23 cellular contexts compared by ENCODE assay signal in the genomic region with DNA sequence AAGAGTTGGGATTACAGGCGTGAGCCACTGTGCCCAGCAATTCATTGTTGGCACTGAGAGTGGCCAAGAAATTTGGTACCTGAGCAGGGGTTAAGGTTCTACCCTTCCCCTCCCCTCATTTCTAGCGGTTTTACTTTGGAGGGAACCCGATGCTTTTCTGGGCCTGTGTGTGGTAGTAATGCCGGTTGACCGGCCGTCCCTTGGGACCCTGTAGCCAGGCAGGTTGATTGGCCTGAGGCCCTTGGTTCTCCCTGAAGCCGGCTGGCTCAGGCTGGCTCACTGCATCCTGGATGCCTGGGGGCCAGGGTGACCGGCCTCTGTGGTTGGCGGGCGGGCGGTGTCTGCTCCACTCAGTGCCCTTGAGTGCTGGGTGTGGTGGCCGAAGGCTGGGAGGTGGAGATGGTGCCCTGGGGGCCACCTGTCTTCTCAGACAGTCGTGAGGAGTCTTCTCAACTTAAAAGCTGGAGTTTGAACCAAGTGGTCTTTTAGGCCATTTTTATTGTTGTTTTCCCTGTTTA.
"Had no signal": no experiment of that assay in that cellular context is flagged by ENCODE, and none has a peak within 500 bp of the region (broad histone marks: within the 10 kb centered on the region; RNA-seq: fewer than 3 reads in every experiment).

No MANE protein-coding gene starts in this region.

- H3K4me3 Mint-ChIP-seq: activated CD4-positive, alpha-beta T cell treated with anti-CD3 and anti-CD28 coated beads for 36 hours; dendritic cell treated with granulocyte-macrophage colony-stimulating factor and Interleukin-4, amounts not matched to agents 40 ng/mL and 50 ng/mL, for 4 days; endodermal cell had no signal

- H3K4me3 ChIP-seq: breast epithelium, esophagus squamous epithelium, left lung, lung, mucosa of descending colon, psoas muscle, transverse colon had no signal

- H3K27ac Mint-ChIP-seq: activated CD4-positive, alpha-beta T cell treated with anti-CD3 and anti-CD28 coated beads for 36 hours; activated T-helper 2 cell treated with anti-CD3 and anti-CD28 coated beads, Interferon-gamma antibody, Interleukin-2, Interleukin-4, amounts not matched to agents 10 μg/mL and 5 μg/mL and 100 μg/mL, durations not matched to agents 14 hours and 24 hours and 36 hours; dendritic cell treated with granulocyte-macrophage colony-stimulating factor and Interleukin-4, amounts not matched to agents 40 ng/mL and 50 ng/mL, for 4 days; endodermal cell had no signal

- H3K27me3 ChIP-seq: breast epithelium, esophagus squamous epithelium, left lung, transverse colon had no signal

- H3K36me3 Mint-ChIP-seq: activated naive CD4-positive, alpha-beta T cell treated with anti-CD3 and anti-CD28 coated beads, Interleukin-2, amount 50 U/mL, for 72 hours had no signal

- H3K9me3 Mint-ChIP-seq: activated naive CD4-positive, alpha-beta T cell treated with anti-CD3 and anti-CD28 coated beads, Interleukin-2, amount 50 U/mL, for 72 hours; activated T-helper 2 cell treated with anti-CD3 and anti-CD28 coated beads, Interferon-gamma antibody, Interleukin-2, Interleukin-4, amounts not matched to agents 10 μg/mL and 5 μg/mL and 100 μg/mL, durations not matched to agents 14 hours and 24 hours and 36 hours; dendritic cell treated with granulocyte-macrophage colony-stimulating factor and Interleukin-4, amounts not matched to agents 40 ng/mL and 50 ng/mL, for 4 days; endodermal cell had no signal

- ATAC-seq: activated CD4-positive, alpha-beta T cell treated with anti-CD3 and anti-CD28 coated beads for 36 hours; activated naive CD4-positive, alpha-beta T cell treated with anti-CD3 and anti-CD28 coated beads, Interleukin-2, amount 50 U/mL, for 72 hours; left lung; mucosa of descending colon; psoas muscle; right cardiac atrium had no signal

- DNase-seq: activated CD4-positive, alpha-beta T cell treated with anti-CD3 and anti-CD28 coated beads for 36 hours; activated CD4-positive, alpha-beta T cell treated with anti-CD3 and anti-CD28 coated beads, Interleukin-2, amount 50 U/mL, for 48 hours; activated CD4-positive, CD25-positive, alpha-beta regulatory T cell; activated naive CD4-positive, alpha-beta T cell; activated T-cell treated with anti-CD3 and anti-CD28 coated beads, Interleukin-2, amount 50 U/mL, for 48 hours; central memory CD4-positive, alpha-beta T cell; endodermal cell; esophagus squamous epithelium; foreskin melanocyte; mucosa of descending colon; nucleus accumbens; psoas muscle; stimulated activated CD4-positive, alpha-beta T cell treated with anti-CD3 and anti-CD28 coated beads, Interleukin-2, amount 100 ng/mL, for 48 hours; stimulated activated naive CD4-positive, alpha-beta T cell treated with Interleukin-2 at 50 U/mL for 16 hours; transverse colon had no signal

- H3K9me3 ChIP-seq: breast epithelium, esophagus squamous epithelium, left lung, mucosa of descending colon, psoas muscle, transverse colon had no signal

- H3K36me3 ChIP-seq: breast epithelium, left lung, transverse colon had no signal

- H3K9ac ChIP-seq: parathyroid adenoma had no signal

- H3K4me1 ChIP-seq: breast epithelium had no signal

- H3K27me3 Mint-ChIP-seq: activated CD4-positive, alpha-beta T cell treated with anti-CD3 and anti-CD28 coated beads for 36 hours had no signal

- H3K27ac ChIP-seq: esophagus squamous epithelium, left lung, parathyroid adenoma, psoas muscle, transverse colon had no signal
